26 cellular contexts compared by ENCODE assay signal in genomic region chr16:88460496-88461169, GRCh38.
"Had no signal": no experiment of that assay in that cellular context is flagged by ENCODE, and none has a peak within 500 bp of the region (broad histone marks: within the 10 kb centered on the region; RNA-seq: fewer than 3 reads in every experiment).

No MANE protein-coding gene starts in this region.

- H3K36me3 Mint-ChIP-seq: activated naive CD8-positive, alpha-beta T cell; naive B cell; neural progenitor cell had no signal

- H3K9me3 Mint-ChIP-seq: naive B cell; neural progenitor cell; stimulated activated naive CD8-positive, alpha-beta T cell treated with anti-CD3 and anti-CD28 coated beads, Interleukin-15, Interleukin-2, amounts not matched to agents 100 ng/mL and 50 ng/mL, for 24 hours had no signal

- H3K4me2 ChIP-seq: neural progenitor cell had no signal

- DNase-seq: activated CD4-positive, CD25-positive, alpha-beta regulatory T cell treated with anti-CD3 and anti-CD28 coated beads, Interleukin-2, amount 50 U/mL, for 72 hours; activated gamma-delta T cell treated with Interleukin-2 at 50 U/mL for 16 hours; activated T-cell treated with anti-CD3 and anti-CD28 coated beads, Interleukin-2, amount 50 U/mL, for 1 hour; adrenal gland; colonic mucosa; dorsolateral prefrontal cortex; hypothalamus; islet precursor cell; lower lobe of right lung; mesendoderm; mucosa of descending colon; naive B cell; retina; spleen; stimulated activated CD4-positive, alpha-beta T cell treated with anti-CD3 and anti-CD28 coated beads, Interleukin-4, amount 100 ng/mL, for 24 hours; substantia nigra; tibial artery; WERI-Rb-1 had no signal

- H3K27me3 ChIP-seq: adrenal gland, colonic mucosa had no signal

- H3K4me3 ChIP-seq: adrenal gland, colonic mucosa, dorsolateral prefrontal cortex, esophagus muscularis mucosa, lower lobe of right lung, mucosa of descending colon, neural progenitor cell, tibial artery had no signal

- H3K27ac ChIP-seq: colonic mucosa, dorsolateral prefrontal cortex, esophagus muscularis mucosa, lower lobe of right lung, neural progenitor cell, tibial artery, WERI-Rb-1 had no signal

- H2AFZ ChIP-seq: neural progenitor cell had no signal

- H3K27ac Mint-ChIP-seq: activated naive CD8-positive, alpha-beta T cell; progenitor cell of endocrine pancreas; stimulated activated naive CD8-positive, alpha-beta T cell treated with anti-CD3 and anti-CD28 coated beads, Interleukin-15, Interleukin-2, amounts not matched to agents 100 ng/mL and 50 ng/mL, for 24 hours had no signal

- H3K4me3 Mint-ChIP-seq: activated naive CD8-positive, alpha-beta T cell; naive B cell; neural progenitor cell; stimulated activated naive CD8-positive, alpha-beta T cell treated with anti-CD3 and anti-CD28 coated beads, Interleukin-15, Interleukin-2, amounts not matched to agents 100 ng/mL and 50 ng/mL, for 24 hours had no signal

- H3K36me3 ChIP-seq: adrenal gland, colonic mucosa, esophagus muscularis mucosa, lower lobe of right lung, neural progenitor cell, spleen, tibial artery, WERI-Rb-1 had no signal

- H3K9ac ChIP-seq: neural progenitor cell had no signal

- FAIRE-seq: astrocyte, frontal cortex, TTC549 had no signal

- H3K4me1 ChIP-seq: colonic mucosa had no signal

- H3K27me3 Mint-ChIP-seq: activated naive CD8-positive, alpha-beta T cell; progenitor cell of endocrine pancreas; stimulated activated naive CD8-positive, alpha-beta T cell treated with anti-CD3 and anti-CD28 coated beads, Interleukin-15, Interleukin-2, amounts not matched to agents 100 ng/mL and 50 ng/mL, for 24 hours had no signal

- H3K9me3 ChIP-seq: adrenal gland, colonic mucosa, esophagus muscularis mucosa, lower lobe of right lung, mucosa of descending colon, spleen, tibial artery had no signal
